Comparison of ENCODE assay signal across 36 cellular contexts in genomic region chr19:32177686-32178085, GRCh38.
"Had no signal": no experiment of that assay in that cellular context is flagged by ENCODE, and none has a peak within 500 bp of the region (broad histone marks: within the 10 kb centered on the region; RNA-seq: fewer than 3 reads in every experiment).

No MANE protein-coding gene starts in this region.

- DNase-seq: activated B cell treated with CpG ODN at 0.5 μM for 24 hours; activated CD4-positive, alpha-beta memory T cell treated with anti-CD3 and anti-CD28 coated beads for 36 hours; activated CD4-positive, alpha-beta T cell treated with anti-CD3 and anti-CD28 coated beads for 4 hours; activated CD4-positive, alpha-beta T cell treated with anti-CD3 and anti-CD28 coated beads, Interleukin-2, amount 10 ng/mL, durations not matched to agents 24 days and 14 days; activated CD4-positive, alpha-beta T cell treated with anti-CD3 and anti-CD28 coated beads, Interleukin-2, amount 50 U/mL, for 1 hour; activated CD4-positive, alpha-beta T cell treated with anti-CD3 and anti-CD28 coated beads, Interleukin-2, amount 50 U/mL, for 4 hours; activated CD4-positive, CD25-positive, alpha-beta regulatory T cell treated with anti-CD3 and anti-CD28 coated beads, Interleukin-2, amount 50 U/mL, for 72 hours; activated CD8-positive, alpha-beta memory T cell treated with anti-CD3 and anti-CD28 coated beads, Interleukin-2, amount 50 U/mL, for 4 hours; activated CD8-positive, alpha-beta T cell treated with anti-CD3 and anti-CD28 coated beads for 36 hours; activated effector memory CD4-positive, alpha-beta T cell treated with anti-CD3 and anti-CD28 coated beads, Interleukin-2, amount 50 U/mL, for 16 hours; activated gamma-delta T cell treated with Interleukin-2 at 50 U/mL for 16 hours; activated naive CD4-positive, alpha-beta T cell; activated naive CD4-positive, alpha-beta T cell treated with anti-CD3 and anti-CD28 coated beads for 36 hours; activated naive CD4-positive, alpha-beta T cell treated with anti-CD3 and anti-CD28 coated beads, Interleukin-2, amount 50 U/mL, for 16 hours; activated naive CD8-positive, alpha-beta T cell treated with anti-CD3 and anti-CD28 coated beads for 36 hours; activated T-cell treated with anti-CD3 and anti-CD28 coated beads for 4 hours; activated T-cell treated with anti-CD3 and anti-CD28 coated beads, Interleukin-2, amount 50 U/mL, for 1 hour; activated T-cell treated with anti-CD3 and anti-CD28 coated beads, Interleukin-2, amount 50 U/mL, for 4 hours; activated T-cell treated with anti-CD3 and anti-CD28 coated beads, Interleukin-2, amount 50 U/mL, for 72 hours; amniotic stem cell; aorta; body of pancreas; brain microvascular endothelial cell; cerebellar nuclear complex; T-helper 1 cell; T-helper 2 cell; T-helper 9 cell had no signal

- H3K4me1 Mint-ChIP-seq: activated B cell treated with CpG ODN at 0.5 μM for 24 hours; activated CD4-positive, alpha-beta T cell treated with anti-CD3 and anti-CD28 coated beads, Interleukin-2, amount 10 ng/mL, durations not matched to agents 24 days and 14 days; activated naive CD8-positive, alpha-beta T cell treated with anti-CD3 and anti-CD28 coated beads for 36 hours; activated T-helper 17 cell treated with anti-CD3 and anti-CD28 coated beads, Interleukin-2, amount 50 U/mL, for 72 hours; central memory CD8-positive, alpha-beta T cell had no signal

- H3K36me3 Mint-ChIP-seq: activated CD4-positive, alpha-beta memory T cell treated with anti-CD3 and anti-CD28 coated beads for 36 hours; activated naive CD4-positive, alpha-beta T cell treated with anti-CD3 and anti-CD28 coated beads, Interleukin-2, amount 50 U/mL, for 72 hours; activated naive CD8-positive, alpha-beta T cell treated with anti-CD3 and anti-CD28 coated beads for 36 hours had no signal

- ATAC-seq: activated CD8-positive, alpha-beta T cell treated with anti-CD3 and anti-CD28 coated beads for 36 hours; activated naive CD4-positive, alpha-beta T cell treated with anti-CD3 and anti-CD28 coated beads, Interleukin-2, amount 50 U/mL, for 72 hours; activated T-cell treated with anti-CD3 and anti-CD28 coated beads, Interleukin-2, amount 50 U/mL, for 4 hours; activated T-cell treated with anti-CD3 and anti-CD28 coated beads, Interleukin-2, amount 50 U/mL, for 72 hours; activated T-helper 17 cell treated with anti-CD3 and anti-CD28 coated beads, Interleukin-2, amount 50 U/mL, for 72 hours; body of pancreas had no signal

- H3K9me3 Mint-ChIP-seq: activated CD4-positive, alpha-beta memory T cell treated with anti-CD3 and anti-CD28 coated beads for 36 hours; activated CD4-positive, alpha-beta T cell treated with anti-CD3 and anti-CD28 coated beads, Interleukin-2, amount 10 ng/mL, durations not matched to agents 24 days and 14 days; activated CD8-positive, alpha-beta T cell treated with anti-CD3 and anti-CD28 coated beads for 36 hours; activated naive CD4-positive, alpha-beta T cell treated with anti-CD3 and anti-CD28 coated beads, Interleukin-2, amount 50 U/mL, for 72 hours; activated naive CD8-positive, alpha-beta T cell treated with anti-CD3 and anti-CD28 coated beads for 36 hours; activated T-cell treated with anti-CD3 and anti-CD28 coated beads, Interleukin-2, amount 50 U/mL, for 4 hours; activated T-cell treated with anti-CD3 and anti-CD28 coated beads, Interleukin-2, amount 50 U/mL, for 72 hours; activated T-helper 1 cell treated with anti-CD3 and anti-CD28 coated beads, Interleukin-12 subunit alpha, Interleukin-12 subunit beta, Interleukin-2, Interleukin-4 antibody, amounts not matched to agents 30 ng/mL and 10 ng/mL and 1 ng/mL, durations not matched to agents 14 hours and 24 hours and 36 hours; activated T-helper 17 cell treated with anti-CD3 and anti-CD28 coated beads, Interleukin-2, amount 50 U/mL, for 72 hours; central memory CD8-positive, alpha-beta T cell; T-helper 1 cell treated with Interleukin-12 subunit alpha and Interleukin-12 subunit beta and Interleukin-4 antibody, amounts not matched to agents 30 μg/mL and 1 μg/mL, for 36 hours had no signal

- H3K4me3 Mint-ChIP-seq: activated B cell treated with CpG ODN at 0.5 μM for 24 hours; activated CD4-positive, alpha-beta memory T cell treated with anti-CD3 and anti-CD28 coated beads for 36 hours; activated CD4-positive, alpha-beta T cell treated with anti-CD3 and anti-CD28 coated beads, Interleukin-2, amount 10 ng/mL, durations not matched to agents 24 days and 14 days; activated CD8-positive, alpha-beta T cell treated with anti-CD3 and anti-CD28 coated beads for 36 hours; activated naive CD4-positive, alpha-beta T cell treated with anti-CD3 and anti-CD28 coated beads for 36 hours; activated naive CD8-positive, alpha-beta T cell treated with anti-CD3 and anti-CD28 coated beads for 36 hours; activated T-cell treated with anti-CD3 and anti-CD28 coated beads, Interleukin-2, amount 50 U/mL, for 4 hours; activated T-cell treated with anti-CD3 and anti-CD28 coated beads, Interleukin-2, amount 50 U/mL, for 72 hours; activated T-helper 1 cell treated with anti-CD3 and anti-CD28 coated beads, Interleukin-12 subunit alpha, Interleukin-12 subunit beta, Interleukin-2, Interleukin-4 antibody, amounts not matched to agents 30 ng/mL and 10 ng/mL and 1 ng/mL, durations not matched to agents 14 hours and 24 hours and 36 hours; activated T-helper 17 cell treated with anti-CD3 and anti-CD28 coated beads, Interleukin-2, amount 50 U/mL, for 72 hours; central memory CD8-positive, alpha-beta T cell; T-helper 1 cell treated with Interleukin-12 subunit alpha and Interleukin-12 subunit beta and Interleukin-4 antibody, amounts not matched to agents 30 μg/mL and 1 μg/mL, for 36 hours; T-helper 2 cell treated with Interferon-gamma antibody and Interleukin-4, amounts not matched to agents 5 μg/mL and 100 μg/mL, for 36 hours had no signal

- H3K27me3 Mint-ChIP-seq: activated B cell treated with CpG ODN at 0.5 μM for 24 hours; activated CD4-positive, alpha-beta T cell treated with anti-CD3 and anti-CD28 coated beads, Interleukin-2, amount 10 ng/mL, durations not matched to agents 24 days and 14 days; activated CD8-positive, alpha-beta T cell treated with anti-CD3 and anti-CD28 coated beads for 36 hours; activated naive CD8-positive, alpha-beta T cell treated with anti-CD3 and anti-CD28 coated beads for 36 hours; activated T-helper 17 cell treated with anti-CD3 and anti-CD28 coated beads, Interleukin-2, amount 50 U/mL, for 72 hours had no signal

- H3K4me3 ChIP-seq: adrenal gland, body of pancreas, breast epithelium had no signal

- H3K27ac Mint-ChIP-seq: activated B cell treated with CpG ODN at 0.5 μM for 24 hours; activated CD4-positive, alpha-beta memory T cell treated with anti-CD3 and anti-CD28 coated beads for 36 hours; activated CD4-positive, alpha-beta T cell treated with anti-CD3 and anti-CD28 coated beads, Interleukin-2, amount 10 ng/mL, durations not matched to agents 24 days and 14 days; activated CD8-positive, alpha-beta T cell treated with anti-CD3 and anti-CD28 coated beads for 36 hours; activated naive CD4-positive, alpha-beta T cell treated with anti-CD3 and anti-CD28 coated beads for 36 hours; activated naive CD4-positive, alpha-beta T cell treated with anti-CD3 and anti-CD28 coated beads, Interleukin-2, amount 50 U/mL, for 72 hours; activated naive CD8-positive, alpha-beta T cell treated with anti-CD3 and anti-CD28 coated beads for 36 hours; activated T-cell treated with anti-CD3 and anti-CD28 coated beads, Interleukin-2, amount 50 U/mL, for 72 hours; activated T-helper 1 cell treated with anti-CD3 and anti-CD28 coated beads, Interleukin-12 subunit alpha, Interleukin-12 subunit beta, Interleukin-2, Interleukin-4 antibody, amounts not matched to agents 30 ng/mL and 10 ng/mL and 1 ng/mL, durations not matched to agents 14 hours and 24 hours and 36 hours; activated T-helper 17 cell treated with anti-CD3 and anti-CD28 coated beads, Interleukin-2, amount 50 U/mL, for 72 hours; T-helper 1 cell treated with Interleukin-12 subunit alpha and Interleukin-12 subunit beta and Interleukin-4 antibody, amounts not matched to agents 30 μg/mL and 1 μg/mL, for 36 hours; T-helper 2 cell treated with Interferon-gamma antibody and Interleukin-4, amounts not matched to agents 5 μg/mL and 100 μg/mL, for 36 hours had no signal

- H3K36me3 ChIP-seq: adrenal gland, brain microvascular endothelial cell, breast epithelium had no signal

- H3K9me3 ChIP-seq: adrenal gland, body of pancreas, breast epithelium had no signal

- H3K27ac ChIP-seq: adrenal gland, body of pancreas, brain microvascular endothelial cell, breast epithelium, VCaP had no signal
